Comparison of ENCODE assay signal across 17 cellular contexts in genomic region chr10:28946479-28946878, GRCh38.
DNase-seq lines count a peak whose midpoint lies in the region; ATAC-seq, FAIRE-seq and TF ChIP-seq lines count a peak whose summit lies in the region.
"Had no signal": no experiment of that assay in that cellular context is flagged by ENCODE, and none has a peak within 500 bp of the region (broad histone marks: within the 10 kb centered on the region; RNA-seq: fewer than 3 reads in every experiment).

No MANE protein-coding gene starts in this region.

- TF ChIP-seq CTCF in A549 (IDR thresholded peaks at IDR 0.05), result no peak

- WGBS in A549 (ENCODE audit: missing lambda C conversion rate), result 79% methylated on average over 2 of the region's 2 CpGs

- FAIRE-seq in A549 (lab: Jason Lieb, UNC), result no peak
- FAIRE-seq: GM12892, H54 had no signal

- peaks cover 31% of the 10 kb centered on the region for H3K9me3 ChIP-seq in A549

- peaks cover 4 to 11% of the 10 kb centered on the region in 2 donors for H3K9me3 Mint-ChIP-seq in stimulated activated naive B cell treated with anti-CD40 and anti-IgM and Interleukin-4, amounts not matched to agents 10 μg/mL and 1 μg/mL and 100 μg/mL, for 72 hours
- H3K9me3 Mint-ChIP-seq: activated naive CD4-positive, alpha-beta T cell treated with anti-CD3 and anti-CD28 coated beads, Interleukin-2, amount 10 ng/mL, durations not matched to agents 7 days and 5 days had no signal

- H3K36me3 Mint-ChIP-seq in stimulated activated naive B cell treated with anti-CD40 and anti-IgM and Interleukin-4, amounts not matched to agents 10 μg/mL and 1 μg/mL and 100 μg/mL, for 72 hours, result no peaks in the 10 kb centered on the region
- H3K36me3 Mint-ChIP-seq: activated naive CD4-positive, alpha-beta T cell treated with anti-CD3 and anti-CD28 coated beads, Interleukin-2, amount 10 ng/mL, durations not matched to agents 7 days and 5 days; brain; stimulated activated effector memory CD8-positive, alpha-beta T cell treated with anti-CD3 and anti-CD28 coated beads, Interleukin-12 subunit alpha, Interleukin-12 subunit beta, amount 100 ng/mL, for 72 hours had no signal

- no peaks in the 10 kb centered on the region for H3K27me3 Mint-ChIP-seq in stimulated activated naive B cell treated with anti-CD40 and anti-IgM and Interleukin-4, amounts not matched to agents 10 μg/mL and 1 μg/mL and 100 μg/mL, for 72 hours
- H3K27me3 Mint-ChIP-seq: activated naive CD4-positive, alpha-beta T cell treated with anti-CD3 and anti-CD28 coated beads, Interleukin-2, amount 10 ng/mL, durations not matched to agents 7 days and 5 days had no signal

- H3K4me2 ChIP-seq in A549, result 0 out of 3 replicates have a peak overlapping the region, but pooled peaks have one; percentile 0

- CTCF ChIA-PET in A549 (lab: Yijun Ruan, JAX), result interaction anchor here (1.3 to 2.3 kb wide), 3 partner anchors 9 to 45 kb away, joined by 5 to 10 read pairs (median 6); no protein-coding TSS in a partner anchor

- no peak for TF ChIP-seq POLR2A in A549 (IDR thresholded peaks at IDR 0.05; ENCODE audit: low read length)

- POLR2A ChIA-PET in A549 (lab: Yijun Ruan, JAX), result no interaction called here

- no peak for DNase-seq in A549 (ENCODE audit: low read depth in 1 of 2, low spot score in 1 of 2)
- DNase-seq in HCEC 1CT, result peak; percentile 12
- DNase-seq in amniotic epithelial cell (ENCODE audit: low read depth), result peak; percentile 75
- peak; percentile 28 for DNase-seq in kidney tubule cell (ENCODE audit: low spot score)
- DNase-seq in stimulated activated naive B cell treated with anti-CD40 and anti-IgM and Interleukin-4, amounts not matched to agents 10 μg/mL and 1 μg/mL and 100 μg/mL, for 72 hours, result no peak
- DNase-seq in activated CD4-positive, alpha-beta T cell treated with anti-CD3 and anti-CD28 coated beads, Interleukin-2, amount 50 U/mL, for 1 hour, result no peak
- no peak for DNase-seq in NCI-H1092 treated with DMSO at 0.1 percent for 48 hours (lab: John Stamatoyannopoulos, UW)
- DNase-seq: activated CD4-positive, alpha-beta T cell treated with anti-CD3 and anti-CD28 coated beads for 48 hours; activated naive CD4-positive, alpha-beta T cell treated with anti-CD3 and anti-CD28 coated beads, Interleukin-2, amount 10 ng/mL, durations not matched to agents 7 days and 5 days; activated T-cell treated with anti-CD3 and anti-CD28 coated beads for 4 hours; MM.1S; NCI-H526 had no signal

- peaks cover 26% of the 10 kb centered on the region for H3K4me1 ChIP-seq in A549

- H3K4me3 Mint-ChIP-seq in stimulated activated naive B cell treated with anti-CD40 and anti-IgM and Interleukin-4, amounts not matched to agents 10 μg/mL and 1 μg/mL and 100 μg/mL, for 72 hours, result no peak overlapping the region
- H3K4me3 Mint-ChIP-seq: activated naive CD4-positive, alpha-beta T cell treated with anti-CD3 and anti-CD28 coated beads, Interleukin-2, amount 10 ng/mL, durations not matched to agents 7 days and 5 days; brain; stimulated activated effector memory CD8-positive, alpha-beta T cell treated with anti-CD3 and anti-CD28 coated beads, Interleukin-12 subunit alpha, Interleukin-12 subunit beta, amount 100 ng/mL, for 72 hours had no signal

- TF ChIP-seq RAD21 in A549 (conservative IDR thresholded peaks at IDR 0.05 in 1 of 2, IDR thresholded peaks at IDR 0.05 in 1 of 2), result no peak

- no peak for TF ChIP-seq EP300 in A549 (IDR thresholded peaks at IDR 0.05)

- ATAC-seq in A549 (no peak), HG02884 (IDR thresholded peaks at IDR 0.05; ENCODE audit: unreplicated experiment) (no peak)
- ATAC-seq in stimulated activated naive B cell treated with anti-CD40 and anti-IgM and Interleukin-4, amounts not matched to agents 10 μg/mL and 1 μg/mL and 100 μg/mL, for 72 hours (replicated peaks), result no peak
- ATAC-seq: stimulated activated effector memory CD8-positive, alpha-beta T cell treated with anti-CD3 and anti-CD28 coated beads, Interleukin-12 subunit alpha, Interleukin-12 subunit beta, amount 100 ng/mL, for 72 hours had no signal

- H3K4me3 ChIP-seq in A549, result no peak overlapping the region

- H3K27ac Mint-ChIP-seq in stimulated activated naive B cell treated with anti-CD40 and anti-IgM and Interleukin-4, amounts not matched to agents 10 μg/mL and 1 μg/mL and 100 μg/mL, for 72 hours, result no peak overlapping the region
- H3K27ac Mint-ChIP-seq: activated naive CD4-positive, alpha-beta T cell treated with anti-CD3 and anti-CD28 coated beads, Interleukin-2, amount 10 ng/mL, durations not matched to agents 7 days and 5 days; brain; stimulated activated effector memory CD8-positive, alpha-beta T cell treated with anti-CD3 and anti-CD28 coated beads, Interleukin-12 subunit alpha, Interleukin-12 subunit beta, amount 100 ng/mL, for 72 hours had no signal

- no peaks in the 10 kb centered on the region for H3K4me1 Mint-ChIP-seq in stimulated activated naive B cell treated with anti-CD40 and anti-IgM and Interleukin-4, amounts not matched to agents 10 μg/mL and 1 μg/mL and 100 μg/mL, for 72 hours
- H3K4me1 Mint-ChIP-seq: activated naive CD4-positive, alpha-beta T cell treated with anti-CD3 and anti-CD28 coated beads, Interleukin-2, amount 10 ng/mL, durations not matched to agents 7 days and 5 days; brain; stimulated activated effector memory CD8-positive, alpha-beta T cell treated with anti-CD3 and anti-CD28 coated beads, Interleukin-12 subunit alpha, Interleukin-12 subunit beta, amount 100 ng/mL, for 72 hours had no signal

- peak overlapping the region; percentile 65 to 79 for H3K27ac ChIP-seq in A549

TF ChIP-seq in A549, 52 proteins besides CTCF, POLR2A, EP300 and RAD21:
- TF ChIP-seq RCOR1 (IDR thresholded peaks at IDR 0.05; ENCODE audit: low read depth, low read length) (no peak), HOXA7 (CRISPR knock-in tag; IDR thresholded peaks at IDR 0.05) (no peak), FOSL2 (IDR thresholded peaks at IDR 0.05) (no peak), FOSL2 (CRISPR knock-in tag; IDR thresholded peaks at IDR 0.05) (no peak), RARB (CRISPR knock-in tag; IDR thresholded peaks at IDR 0.05) (no peak), MYC (IDR thresholded peaks at IDR 0.05; ENCODE audit: borderline replicate concordance, low read length) (no peak), PBX3 (IDR thresholded peaks at IDR 0.05) (no peak), CHD2 (IDR thresholded peaks at IDR 0.05; ENCODE audit: low read length, partially characterized antibody) (no peak), ATOH8 (CRISPR knock-in tag; IDR thresholded peaks at IDR 0.05; ENCODE audit: low read depth) (no peak), ELK1 (IDR thresholded peaks at IDR 0.05; ENCODE audit: low read depth, low read length) (no peak), NFE2L2 (conservative IDR thresholded peaks at IDR 0.05; ENCODE audit: low read length) (no peak), ZC3H11A (IDR thresholded peaks at IDR 0.05) (no peak), KDM5A (IDR thresholded peaks at IDR 0.05) (no peak), CEBPB (IDR thresholded peaks at IDR 0.05) (no peak), TP53 (CRISPR knock-in tag; IDR thresholded peaks at IDR 0.05) (no peak), RNF2 (IDR thresholded peaks at IDR 0.05; ENCODE audit: borderline replicate concordance, low read depth) (no peak), ZNF302 (CRISPR knock-in tag; IDR thresholded peaks at IDR 0.05) (no peak), CBX8 (IDR thresholded peaks at IDR 0.05) (no peak)

Comparison
In these comparisons a context has a peak if more than half of its experiments do, and no peak if none do; other contexts are left out.
1. DNase-seq: peak in HCEC 1CT (single experiment), amniotic epithelial cell (single experiment) and kidney tubule cell (single experiment); none in A549 (0 of 2), stimulated activated naive B cell treated with anti-CD40 and anti-IgM and Interleukin-4, amounts not matched to agents 10 μg/mL and 1 μg/mL and 100 μg/mL, for 72 hours (single experiment), activated CD4-positive, alpha-beta T cell treated with anti-CD3 and anti-CD28 coated beads, Interleukin-2, amount 50 U/mL, for 1 hour (single experiment) and NCI-H1092 treated with DMSO at 0.1 percent for 48 hours (single experiment).